8 cellular contexts compared by ENCODE assay signal in genomic region chr1:169312084-169312954, GRCh38. TPM values are rescaled to one million over a fixed set of nuclear protein-coding genes. Genes with fewer than 3 reads are reported as not detected.
DNase-seq lines count a peak whose midpoint lies in the region; ATAC-seq lines count a peak whose summit lies in the region.

No MANE protein-coding gene starts in this region.

- H3K27ac Mint-ChIP-seq in stimulated activated naive CD8-positive, alpha-beta T cell treated with anti-CD3 and anti-CD28 coated beads, Interleukin-15, Interleukin-2, amounts not matched to agents 100 ng/mL and 50 ng/mL, for 24 hours: peak overlapping the region; percentile 53

- H3K4me3 Mint-ChIP-seq in stimulated activated naive CD8-positive, alpha-beta T cell treated with anti-CD3 and anti-CD28 coated beads, Interleukin-15, Interleukin-2, amounts not matched to agents 100 ng/mL and 50 ng/mL, for 24 hours: no peak overlapping the region

- peak; percentile 81 for DNase-seq in GM04504 (ENCODE audit: low read depth)
- DNase-seq in Jurkat, Clone E6-1 (ENCODE audit: low read depth, low spot score): peak; percentile 28
- DNase-seq in activated CD4-positive, alpha-beta T cell treated with anti-CD3 and anti-CD28 coated beads for 4 hours: peak; percentile 7 to 24
- DNase-seq in fibroblast of peridontal ligament (ENCODE audit: extremely low read depth): peak; percentile 94
- no peak for DNase-seq in NCI-H1930 (lab: John Stamatoyannopoulos, UW)
- no peak for DNase-seq in posterior vena cava (ENCODE audit: low spot score)

- no peaks in the 10 kb centered on the region for H3K9me3 Mint-ChIP-seq in stimulated activated naive CD8-positive, alpha-beta T cell treated with anti-CD3 and anti-CD28 coated beads, Interleukin-15, Interleukin-2, amounts not matched to agents 100 ng/mL and 50 ng/mL, for 24 hours

- H3K4me1 Mint-ChIP-seq in stimulated activated naive CD8-positive, alpha-beta T cell treated with anti-CD3 and anti-CD28 coated beads, Interleukin-15, Interleukin-2, amounts not matched to agents 100 ng/mL and 50 ng/mL, for 24 hours (ENCODE audit: low read depth): peaks cover 26% of the 10 kb centered on the region

- peaks cover 6% of the 10 kb centered on the region for H3K36me3 Mint-ChIP-seq in stimulated activated naive CD8-positive, alpha-beta T cell treated with anti-CD3 and anti-CD28 coated beads, Interleukin-15, Interleukin-2, amounts not matched to agents 100 ng/mL and 50 ng/mL, for 24 hours (ENCODE audit: low read depth)

- intact Hi-C loops in posterior vena cava (cut with DNase I): no loop called here

- no peak overlapping the region for H3K4me3 ChIP-seq in Jurkat, Clone E6-1 (ENCODE audit: low read length)

- no peaks in the 10 kb centered on the region for H3K27me3 Mint-ChIP-seq in stimulated activated naive CD8-positive, alpha-beta T cell treated with anti-CD3 and anti-CD28 coated beads, Interleukin-15, Interleukin-2, amounts not matched to agents 100 ng/mL and 50 ng/mL, for 24 hours

- no peak for ATAC-seq in GM21447 (IDR thresholded peaks at IDR 0.05; ENCODE audit: unreplicated experiment)

RNA-seq across cellular contexts. Expression of gene NME7, which starts 55.3 kb away (rescaled TPM):
- polyA plus RNA-seq in Jurkat, Clone E6-1 (2012; ENCODE audit: insufficient read depth, insufficient read length): 34.4 TPM
- 10 to 100 TPM; 13.6 to 14.2 TPM for total RNA-seq in posterior vena cava

RNA-seq across cellular contexts. Expression of gene BLZF1, which starts 55.7 kb away (rescaled TPM):
- polyA plus RNA-seq in Jurkat, Clone E6-1 (2012; ENCODE audit: insufficient read depth, insufficient read length): 19.5 TPM
- 10 to 100 TPM; 27.5 to 28.5 TPM for total RNA-seq in posterior vena cava

Comparison
In these comparisons a context has a peak if more than half of its experiments do, and no peak if none do; other contexts are left out.
1. DNase-seq: peak in GM04504 (single experiment), Jurkat, Clone E6-1 (single experiment), activated CD4-positive, alpha-beta T cell treated with anti-CD3 and anti-CD28 coated beads for 4 hours (2 of 2) and fibroblast of peridontal ligament (single experiment); none in NCI-H1930 (0 of 2) and posterior vena cava (single experiment).